15 cellular contexts compared by ENCODE assay signal in genomic region chr1:59391216-59392179, GRCh38.
DNase-seq lines count a peak whose midpoint lies in the region; ATAC-seq, FAIRE-seq and TF ChIP-seq lines count a peak whose summit lies in the region.
"Had no signal": no experiment of that assay in that cellular context is flagged by ENCODE, and none has a peak within 500 bp of the region (broad histone marks: within the 10 kb centered on the region; RNA-seq: fewer than 3 reads in every experiment).

No MANE protein-coding gene starts in this region.

- DNase-seq in NCI-H2107 treated with DMSO at 0.1 percent for 48 hours (lab: John Stamatoyannopoulos, UW; ENCODE audit: unreplicated experiment) (peak; percentile 66), NCI-H2107 (lab: John Stamatoyannopoulos, UW) (no peak), bronchial epithelial cell (ENCODE audit: low read depth) (no peak), body of pancreas (no peak), SW 1271 (lab: John Stamatoyannopoulos, UW) (no peak), RCC 7860 (ENCODE audit: low spot score) (no peak)
- DNase-seq: activated effector memory CD4-positive, alpha-beta T cell treated with anti-CD3 and anti-CD28 coated beads, Interleukin-2, amount 50 U/mL, for 16 hours; EL; Karpas-422; naive thymus-derived CD4-positive, alpha-beta T cell; stimulated activated CD4-positive, alpha-beta T cell treated with anti-CD3 and anti-CD28 coated beads, Interleukin-2, amount 100 ng/mL, for 48 hours; upper lobe of left lung had no signal

- H3K27me3 ChIP-seq in bronchial epithelial cell (ENCODE audit: control insufficient read depth, insufficient read depth, low read length) (no peaks in the 10 kb centered on the region), body of pancreas (no peaks in the 10 kb centered on the region)
- H3K27me3 ChIP-seq: upper lobe of left lung had no signal

- TF ChIP-seq CTCF in bronchial epithelial cell (IDR thresholded peaks at IDR 0.05; ENCODE audit: insufficient read depth, low read length, severe bottlenecking) (no peak), body of pancreas (IDR thresholded peaks at IDR 0.05) (no peak)

- TF ChIP-seq POLR2A in body of pancreas (IDR thresholded peaks at IDR 0.05) = no peak

- H3K4me3 Mint-ChIP-seq in stimulated activated memory B cell treated with anti-CD40 and anti-IgM and Interleukin-4, amounts not matched to agents 10 μg/mL and 1 μg/mL and 100 μg/mL, for 72 hours = no peak overlapping the region
- H3K4me3 Mint-ChIP-seq: naive thymus-derived CD4-positive, alpha-beta T cell had no signal

- no peaks in the 10 kb centered on the region for H3K9me3 Mint-ChIP-seq in stimulated activated memory B cell treated with anti-CD40 and anti-IgM and Interleukin-4, amounts not matched to agents 10 μg/mL and 1 μg/mL and 100 μg/mL, for 72 hours

- peak; percentile 51 for ATAC-seq in HG03175 (IDR thresholded peaks at IDR 0.05; ENCODE audit: unreplicated experiment)
- peak; percentile 68 for ATAC-seq in stimulated activated memory B cell treated with anti-CD40 and anti-IgM and Interleukin-4, amounts not matched to agents 10 μg/mL and 1 μg/mL and 100 μg/mL, for 72 hours
- ATAC-seq in body of pancreas = no peak
- ATAC-seq: naive thymus-derived CD4-positive, alpha-beta T cell had no signal

- FAIRE-seq in bronchial epithelial cell (lab: Jason Lieb, UNC) = peak; percentile 43
- no peak for FAIRE-seq in RCC 7860 (lab: Jason Lieb, UNC)
- FAIRE-seq: A204.1 had no signal

- intact Hi-C loops in body of pancreas (cut with DNase I) = no loop called here

- peak overlapping the region; percentile 75 for H3K27ac Mint-ChIP-seq in stimulated activated memory B cell treated with anti-CD40 and anti-IgM and Interleukin-4, amounts not matched to agents 10 μg/mL and 1 μg/mL and 100 μg/mL, for 72 hours

- peaks cover 23% of the 10 kb centered on the region for H3K4me1 Mint-ChIP-seq in stimulated activated memory B cell treated with anti-CD40 and anti-IgM and Interleukin-4, amounts not matched to agents 10 μg/mL and 1 μg/mL and 100 μg/mL, for 72 hours

- H3K27ac ChIP-seq in body of pancreas = peak overlapping the region in 1 of 4 donors; percentile 92

- WGBS in body of pancreas, 2 donors = 74 to 83% methylated on average over 7 of the region's 7 CpGs

- no peaks in the 10 kb centered on the region for H3K9me3 ChIP-seq in body of pancreas
- H3K9me3 ChIP-seq: upper lobe of left lung had no signal

- peaks cover 20% of the 10 kb centered on the region for H3K36me3 Mint-ChIP-seq in stimulated activated memory B cell treated with anti-CD40 and anti-IgM and Interleukin-4, amounts not matched to agents 10 μg/mL and 1 μg/mL and 100 μg/mL, for 72 hours

- H3K27me3 Mint-ChIP-seq in stimulated activated memory B cell treated with anti-CD40 and anti-IgM and Interleukin-4, amounts not matched to agents 10 μg/mL and 1 μg/mL and 100 μg/mL, for 72 hours = no peaks in the 10 kb centered on the region
- H3K27me3 Mint-ChIP-seq: naive thymus-derived CD4-positive, alpha-beta T cell had no signal

- no peak overlapping the region for H3K4me3 ChIP-seq in bronchial epithelial cell (ENCODE audit: low read depth, low read length)
- H3K4me3 ChIP-seq in body of pancreas = no peak overlapping the region
- H3K4me3 ChIP-seq: upper lobe of left lung had no signal

- H3K4me1 ChIP-seq in body of pancreas = peaks cover 30% of the 10 kb centered on the region

- H3K36me3 ChIP-seq in bronchial epithelial cell (ENCODE audit: control insufficient read depth, insufficient read depth, low read length) (no peaks in the 10 kb centered on the region), body of pancreas (replicated peaks in 1 of 2; ENCODE audit: insufficient read depth in 1 of 2, low read depth in 2 of 2) (no peaks in the 10 kb centered on the region)
- H3K36me3 ChIP-seq: upper lobe of left lung had no signal
